29 cellular contexts compared by ENCODE assay signal in the genomic region with DNA sequence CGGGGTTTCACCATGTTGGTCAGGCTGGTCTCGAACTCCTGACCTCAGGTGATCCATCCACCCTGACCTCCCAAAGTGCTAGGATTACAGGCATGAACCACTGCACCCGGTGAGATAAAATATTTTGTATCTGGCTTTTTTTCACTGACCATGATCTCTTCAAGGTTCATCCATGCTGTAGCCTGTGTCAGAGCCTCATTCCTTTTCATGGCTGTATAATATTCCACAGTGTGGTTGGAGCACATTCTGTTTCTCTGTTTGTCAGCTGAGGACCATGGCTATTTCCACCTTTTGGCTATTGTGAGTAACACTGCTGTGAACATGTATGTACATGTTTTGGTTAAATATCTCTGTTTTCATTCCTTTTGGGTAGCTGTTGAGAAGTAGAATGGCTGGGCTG.
"Had no signal": no experiment of that assay in that cellular context is flagged by ENCODE, and none has a peak within 500 bp of the region (broad histone marks: within the 10 kb centered on the region; RNA-seq: fewer than 3 reads in every experiment).

No MANE protein-coding gene starts in this region.

- DNase-seq: stimulated activated CD4-positive, alpha-beta T cell treated with anti-CD3 and anti-CD28 coated beads, Interleukin-2, amount 100 ng/mL, for 48 hours; stimulated activated CD4-positive, alpha-beta T cell treated with anti-CD3 and anti-CD28 coated beads, Interleukin-4, amount 100 ng/mL, for 1 hour; stimulated activated CD4-positive, alpha-beta T cell treated with anti-CD3 and anti-CD28 coated beads, Interleukin-4, amount 100 ng/mL, for 24 hours; stimulated activated CD4-positive, alpha-beta T cell treated with anti-CD3 and anti-CD28 coated beads, Interleukin-4, amount 100 ng/mL, for 4 hours; stimulated activated CD8-positive, alpha-beta memory T cell treated with anti-CD3 and anti-CD28 coated beads, Interleukin-4, amount 100 ng/mL, for 48 hours; stimulated activated naive B cell treated with anti-CD40 and anti-IgM and Interleukin-4, amounts not matched to agents 10 μg/mL and 1 μg/mL and 100 μg/mL, for 72 hours; stimulated activated naive CD4-positive, alpha-beta T cell; stimulated activated naive CD4-positive, alpha-beta T cell treated with Interleukin-2 at 50 U/mL for 16 hours; stimulated activated naive CD8-positive, alpha-beta T cell treated with anti-CD3 and anti-CD28 coated beads, Interleukin-15, amount 100 ng/mL, for 72 hours; stimulated activated naive CD8-positive, alpha-beta T cell treated with anti-CD3 and anti-CD28 coated beads, Interleukin-15, Interleukin-2, amounts not matched to agents 100 U/mL and 50 U/mL, for 24 hours; stomach; substantia nigra; testis; thyroid gland; tibial artery; transverse colon; trophoblast cell; upper lobe of left lung; upper lobe of right lung; uterus had no signal

- H3K4me1 ChIP-seq: stomach, suprapubic skin, testis, thyroid gland, tibial nerve, transverse colon, upper lobe of left lung, upper lobe of right lung, uterus, vagina had no signal

- ATAC-seq: stimulated activated effector memory CD8-positive, alpha-beta T cell treated with anti-CD3 and anti-CD28 coated beads, Interleukin-12 subunit alpha, Interleukin-12 subunit beta, amount 100 ng/mL, for 72 hours; stimulated activated memory B cell treated with anti-CD40 and anti-IgM and Interleukin-4, amounts not matched to agents 10 μg/mL and 1 μg/mL and 100 μg/mL, for 72 hours; stimulated activated naive B cell treated with anti-CD40 and anti-IgM and Interleukin-4, amounts not matched to agents 10 μg/mL and 1 μg/mL and 100 μg/mL, for 72 hours; stimulated activated naive CD8-positive, alpha-beta T cell treated with anti-CD3 and anti-CD28 coated beads, Interleukin-15, amount 100 ng/mL, for 72 hours; stimulated activated naive CD8-positive, alpha-beta T cell treated with anti-CD3 and anti-CD28 coated beads, Interleukin-15, Interleukin-2, amounts not matched to agents 100 U/mL and 50 U/mL, for 24 hours; upper lobe of right lung had no signal

- H3K36me3 Mint-ChIP-seq: stimulated activated effector memory CD8-positive, alpha-beta T cell treated with anti-CD3 and anti-CD28 coated beads, Interleukin-12 subunit alpha, Interleukin-12 subunit beta, amount 100 ng/mL, for 72 hours; stimulated activated memory B cell treated with anti-CD40 and anti-IgM and Interleukin-4, amounts not matched to agents 10 μg/mL and 1 μg/mL and 100 μg/mL, for 72 hours; type B pancreatic cell had no signal

- H3K27me3 ChIP-seq: stomach, suprapubic skin, testis, thyroid gland, tibial artery, tibial nerve, transverse colon, upper lobe of left lung, upper lobe of right lung, uterus, vagina had no signal

- H3K4me1 Mint-ChIP-seq: stimulated activated effector memory CD8-positive, alpha-beta T cell treated with anti-CD3 and anti-CD28 coated beads, Interleukin-12 subunit alpha, Interleukin-12 subunit beta, amount 100 ng/mL, for 72 hours; stimulated activated memory B cell treated with anti-CD40 and anti-IgM and Interleukin-4, amounts not matched to agents 10 μg/mL and 1 μg/mL and 100 μg/mL, for 72 hours; stimulated activated naive B cell treated with anti-CD40 and anti-IgM and Interleukin-4, amounts not matched to agents 10 μg/mL and 1 μg/mL and 100 μg/mL, for 72 hours; stimulated activated naive CD8-positive, alpha-beta T cell treated with anti-CD3 and anti-CD28 coated beads, Interleukin-15, amount 100 ng/mL, for 72 hours had no signal

- H3K4me3 Mint-ChIP-seq: stimulated activated effector memory CD8-positive, alpha-beta T cell treated with anti-CD3 and anti-CD28 coated beads, Interleukin-12 subunit alpha, Interleukin-12 subunit beta, amount 100 ng/mL, for 72 hours; stimulated activated memory B cell treated with anti-CD40 and anti-IgM and Interleukin-4, amounts not matched to agents 10 μg/mL and 1 μg/mL and 100 μg/mL, for 72 hours; stimulated activated naive B cell treated with anti-CD40 and anti-IgM and Interleukin-4, amounts not matched to agents 10 μg/mL and 1 μg/mL and 100 μg/mL, for 72 hours; stimulated activated naive CD8-positive, alpha-beta T cell treated with anti-CD3 and anti-CD28 coated beads, Interleukin-15, amount 100 ng/mL, for 72 hours; stimulated activated naive CD8-positive, alpha-beta T cell treated with anti-CD3 and anti-CD28 coated beads, Interleukin-15, Interleukin-2, amounts not matched to agents 100 ng/mL and 50 ng/mL, for 24 hours; type B pancreatic cell had no signal

- H3K36me3 ChIP-seq: stomach, suprapubic skin, thoracic aorta, thyroid gland, tibial artery, tibial nerve, transverse colon, upper lobe of left lung, upper lobe of right lung, uterus, vagina had no signal

- FAIRE-seq: urothelium cell line had no signal

- H3K9me3 Mint-ChIP-seq: type B pancreatic cell had no signal

- H3K27ac Mint-ChIP-seq: stimulated activated effector memory CD8-positive, alpha-beta T cell treated with anti-CD3 and anti-CD28 coated beads, Interleukin-12 subunit alpha, Interleukin-12 subunit beta, amount 100 ng/mL, for 72 hours; stimulated activated memory B cell treated with anti-CD40 and anti-IgM and Interleukin-4, amounts not matched to agents 10 μg/mL and 1 μg/mL and 100 μg/mL, for 72 hours; stimulated activated naive B cell treated with anti-CD40 and anti-IgM and Interleukin-4, amounts not matched to agents 10 μg/mL and 1 μg/mL and 100 μg/mL, for 72 hours; stimulated activated naive CD8-positive, alpha-beta T cell treated with anti-CD3 and anti-CD28 coated beads, Interleukin-15, amount 100 ng/mL, for 72 hours; stimulated activated naive CD8-positive, alpha-beta T cell treated with anti-CD3 and anti-CD28 coated beads, Interleukin-15, Interleukin-2, amounts not matched to agents 100 ng/mL and 50 ng/mL, for 24 hours; type B pancreatic cell had no signal

- H3K9me3 ChIP-seq: testis, thoracic aorta, thyroid gland, transverse colon, upper lobe of left lung, upper lobe of right lung, uterus, vagina had no signal

- H3K4me3 ChIP-seq: stomach, suprapubic skin, testis, thoracic aorta, thyroid gland, tibial artery, tibial nerve, transverse colon, upper lobe of left lung, upper lobe of right lung, uterus, vagina had no signal

- H3K27ac ChIP-seq: stomach, suprapubic skin, testis, thoracic aorta, thyroid gland, tibial artery, tibial nerve, transverse colon, upper lobe of left lung, upper lobe of right lung, uterus, vagina had no signal
